1 cellular context compared by ENCODE assay signal in genomic region chr19:53558404-53558803, GRCh38.
TF ChIP-seq lines count a peak whose summit lies in the region.

No MANE protein-coding gene starts in this region.

TF ChIP-seq in GM23338, 12 proteins besides CTCF, POLR2A, EP300 and RAD21:
- TF ChIP-seq ZNF462 (CRISPR knock-in tag; IDR thresholded peaks at IDR 0.05) (no peak), REST (IDR thresholded peaks at IDR 0.05; ENCODE audit: unreplicated experiment) (no peak), NANOG (IDR thresholded peaks at IDR 0.05; ENCODE audit: borderline replicate concordance) (no peak), EZH2 (IDR thresholded peaks at IDR 0.05; ENCODE audit: low read depth, unreplicated experiment) (no peak), ZNF114 (CRISPR knock-in tag; IDR thresholded peaks at IDR 0.05) (no peak), ZNF331 (CRISPR knock-in tag; IDR thresholded peaks at IDR 0.05; ENCODE audit: low read depth) (no peak), ETS1 (IDR thresholded peaks at IDR 0.05) (no peak), POLR2AphosphoS5 (IDR thresholded peaks at IDR 0.05; ENCODE audit: low read depth) (no peak), EZH2phosphoT487 (IDR thresholded peaks at IDR 0.05; ENCODE audit: unreplicated experiment) (no peak), JUNB (IDR thresholded peaks at IDR 0.05; ENCODE audit: unreplicated experiment) (no peak)
